In the genomic region with DNA sequence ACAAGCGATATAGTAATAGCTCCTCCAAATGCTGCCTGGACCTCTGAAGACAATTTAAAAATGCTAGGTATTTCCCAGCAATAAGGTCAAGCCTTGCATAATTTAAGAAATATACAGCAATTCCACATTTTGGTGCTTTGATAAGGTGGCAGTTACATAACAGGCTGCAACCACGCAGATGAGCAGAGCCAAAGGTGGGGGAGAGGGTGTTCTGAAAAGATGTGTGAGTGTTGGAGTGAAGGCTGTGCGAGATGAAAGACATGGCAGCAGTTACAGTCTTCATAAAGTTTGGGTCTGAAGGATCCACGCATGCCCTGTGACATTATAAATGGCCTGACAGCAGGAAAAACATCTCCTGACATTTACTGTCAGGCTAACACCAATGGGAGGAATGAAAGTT, we compare ENCODE assay signal across 16 cellular contexts.
"Had no signal": no experiment of that assay in that cellular context is flagged by ENCODE, and none has a peak within 500 bp of the region (broad histone marks: within the 10 kb centered on the region; RNA-seq: fewer than 3 reads in every experiment).

No MANE protein-coding gene starts in this region.

- DNase-seq: colonic mucosa; effector CD8-positive, alpha-beta T cell; islet precursor cell; mammary epithelial cell; naive thymus-derived CD4-positive, alpha-beta T cell; pancreas; right lobe of liver; spleen; stimulated activated CD4-positive, alpha-beta T cell treated with anti-CD3 and anti-CD28 coated beads, Interleukin-15, amount 100 ng/mL, for 24 hours; stimulated activated CD4-positive, alpha-beta T cell treated with anti-CD3 and anti-CD28 coated beads, Interleukin-1b, Interleukin-23, amount 100 ng/mL, for 48 hours; stimulated activated CD4-positive, alpha-beta T cell treated with anti-CD3 and anti-CD28 coated beads, Interleukin-4, amount 100 ng/mL, for 4 hours; stimulated activated naive CD4-positive, alpha-beta T cell treated with Interleukin-2 at 50 U/mL for 16 hours; trophoblast cell had no signal

- H3K27me3 Mint-ChIP-seq: progenitor cell of endocrine pancreas had no signal

- H3K36me3 ChIP-seq: colonic mucosa, pancreas, right lobe of liver, spleen had no signal

- H3K4me3 Mint-ChIP-seq: naive thymus-derived CD4-positive, alpha-beta T cell; neural crest cell had no signal

- H3K36me3 Mint-ChIP-seq: naive thymus-derived CD4-positive, alpha-beta T cell had no signal

- H3K27ac ChIP-seq: colonic mucosa, pancreas, right lobe of liver had no signal

- H3K9me3 Mint-ChIP-seq: naive thymus-derived CD4-positive, alpha-beta T cell; neural crest cell had no signal

- H3K27ac Mint-ChIP-seq: naive thymus-derived CD4-positive, alpha-beta T cell; progenitor cell of endocrine pancreas had no signal

- H3K4me3 ChIP-seq: colonic mucosa, pancreas, right lobe of liver, spleen had no signal

- H3K9me3 ChIP-seq: colonic mucosa, pancreas, right lobe of liver, spleen had no signal

- H3K4me1 Mint-ChIP-seq: naive thymus-derived CD4-positive, alpha-beta T cell had no signal

- ATAC-seq: esophagus mucosa; naive thymus-derived CD4-positive, alpha-beta T cell had no signal

- H3K27me3 ChIP-seq: colonic mucosa, pancreas, right lobe of liver, spleen had no signal
